8 cellular contexts compared by ENCODE assay signal in the genomic region with DNA sequence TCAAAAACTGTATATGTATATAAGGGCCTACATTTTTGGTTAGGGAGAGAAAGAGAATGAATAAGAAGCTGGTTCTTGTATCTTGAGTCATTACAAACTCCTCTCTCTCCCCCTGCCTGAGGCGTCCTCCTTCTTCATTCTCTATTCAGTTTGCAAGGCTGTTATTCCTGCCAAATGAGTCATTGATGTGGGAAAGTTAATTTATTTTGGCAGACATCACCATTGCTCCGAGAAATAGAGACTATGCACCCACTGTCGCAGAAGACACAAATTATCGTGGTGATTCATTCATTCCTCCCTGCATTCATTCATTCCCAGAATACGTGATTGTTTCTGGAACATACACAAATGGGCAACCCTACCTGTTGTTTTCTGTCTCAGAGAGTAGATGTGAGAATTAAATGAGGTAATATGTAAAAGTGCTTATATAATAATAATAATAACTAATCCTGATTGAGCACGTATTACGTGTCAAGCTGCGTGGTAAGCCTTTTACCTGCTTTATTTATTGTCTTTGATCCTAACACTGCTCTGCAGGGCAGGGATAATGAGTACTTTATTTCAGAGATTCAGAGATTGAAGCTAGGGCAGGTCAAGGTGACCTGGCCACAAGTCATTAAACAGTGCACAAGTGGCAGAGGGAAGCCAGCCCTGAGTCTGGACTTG.
DNase-seq lines count a peak whose midpoint lies in the region; TF ChIP-seq lines count a peak whose summit lies in the region.

No MANE protein-coding gene starts in this region.

- no peak for TF ChIP-seq CTCF in BJ (IDR thresholded peaks at IDR 0.05; ENCODE audit: insufficient read depth, low read depth, low read length)
- no peak for TF ChIP-seq CTCF in esophagus muscularis mucosa (IDR thresholded peaks at IDR 0.05)
- TF ChIP-seq CTCF in ovary (IDR thresholded peaks at IDR 0.05), result no peak

- CTCF ChIA-PET in BJ (lab: Yijun Ruan, JAX), result interaction anchor here (0.5 to 0.7 kb wide), 3 partner anchors 119 to 1072 kb away, joined by 3 read pairs; no protein-coding TSS in a partner anchor

- H3K27ac ChIP-seq in esophagus muscularis mucosa (replicated peaks in 1 of 4), result peak overlapping the region; percentile 20 to 55 (median 36)
- H3K27ac ChIP-seq in ovary, result no peak overlapping the region

- DNase-seq in BJ (ENCODE audit: low read depth), result peak; percentile 84
- DNase-seq in RPMI7951 (ENCODE audit: low read depth), result peak; percentile 98
- no peak for DNase-seq in esophagus muscularis mucosa (ENCODE audit: extremely low spot score)
- peak in 1 of 5 donors; percentile 43 for DNase-seq in ovary
- DNase-seq in GM19238 (ENCODE audit: insufficient read length, low spot score), result no peak
- no peak for DNase-seq in NCI-H1694 (lab: John Stamatoyannopoulos, UW)
- no peak for DNase-seq in activated CD4-positive, alpha-beta T cell treated with anti-CD3 and anti-CD28 coated beads, Interleukin-2, amount 50 U/mL, for 1 hour
- no peak for DNase-seq in NK-92 (lab: John Stamatoyannopoulos, UW; ENCODE audit: unreplicated experiment)

- WGBS in esophagus muscularis mucosa, result 41% methylated on average over 8 of the region's 8 CpGs
- 32 to 38% (median 37%) methylated on average over 8 of the region's 8 CpGs for WGBS in ovary, 3 donors

- no peaks in the 10 kb centered on the region for H3K36me3 ChIP-seq in BJ (ENCODE audit: control insufficient read depth, insufficient read depth, low read length)
- no peaks in the 10 kb centered on the region for H3K36me3 ChIP-seq in esophagus muscularis mucosa
- no peaks in the 10 kb centered on the region for H3K36me3 ChIP-seq in ovary

- H3K4me1 ChIP-seq in esophagus muscularis mucosa (peaks cover 0 to 15% (median 14%) of the 10 kb centered on the region in 4 donors), ovary (ENCODE audit: insufficient read depth) (no peaks in the 10 kb centered on the region)

- POLR2A ChIA-PET in BJ (lab: Charles Lee), result no interaction called here

- H3K27me3 ChIP-seq in BJ (ENCODE audit: control insufficient read depth, insufficient read depth, low read length) (no peaks in the 10 kb centered on the region), esophagus muscularis mucosa (no peaks in the 10 kb centered on the region), ovary (no peaks in the 10 kb centered on the region)

- intact Hi-C loops in esophagus muscularis mucosa (cut with DNase I), result loop anchor here (10.0 kb wide), 2 partner anchors 65 to 205 kb away; no protein-coding TSS in a partner anchor
- intact Hi-C loops in ovary (cut with DNase I), result no loop called here

- no peak overlapping the region for H3K4me3 ChIP-seq in BJ (ENCODE audit: low read depth, low read length)
- H3K4me3 ChIP-seq in esophagus muscularis mucosa, result no peak overlapping the region
- H3K4me3 ChIP-seq in ovary, result no peak overlapping the region

- H3K9me3 ChIP-seq in esophagus muscularis mucosa (peaks cover 0 to 9% (median 0%) of the 10 kb centered on the region in 4 donors), ovary (no peaks in the 10 kb centered on the region)

- TF ChIP-seq POLR2A in esophagus muscularis mucosa (IDR thresholded peaks at IDR 0.05; ENCODE audit: low read depth), result no peak
- no peak for TF ChIP-seq POLR2A in ovary (IDR thresholded peaks at IDR 0.05)

- TF ChIP-seq EP300 in esophagus muscularis mucosa (IDR thresholded peaks at IDR 0.05), result peak; percentile 66
- TF ChIP-seq EP300 in ovary (IDR thresholded peaks at IDR 0.05), result peak; percentile 73

Comparison
In these comparisons a context has a peak if more than half of its experiments do, and no peak if none do; other contexts are left out.
1. DNase-seq: peak in BJ (single experiment) and RPMI7951 (single experiment); none in esophagus muscularis mucosa (single experiment), GM19238 (single experiment), NCI-H1694 (single experiment), activated CD4-positive, alpha-beta T cell treated with anti-CD3 and anti-CD28 coated beads, Interleukin-2, amount 50 U/mL, for 1 hour (single experiment) and NK-92 (single experiment).
2. H3K27ac ChIP-seq: peak in esophagus muscularis mucosa (4 of 4); none in ovary (0 of 2).